1 cellular context compared by ENCODE assay signal in the genomic region with DNA sequence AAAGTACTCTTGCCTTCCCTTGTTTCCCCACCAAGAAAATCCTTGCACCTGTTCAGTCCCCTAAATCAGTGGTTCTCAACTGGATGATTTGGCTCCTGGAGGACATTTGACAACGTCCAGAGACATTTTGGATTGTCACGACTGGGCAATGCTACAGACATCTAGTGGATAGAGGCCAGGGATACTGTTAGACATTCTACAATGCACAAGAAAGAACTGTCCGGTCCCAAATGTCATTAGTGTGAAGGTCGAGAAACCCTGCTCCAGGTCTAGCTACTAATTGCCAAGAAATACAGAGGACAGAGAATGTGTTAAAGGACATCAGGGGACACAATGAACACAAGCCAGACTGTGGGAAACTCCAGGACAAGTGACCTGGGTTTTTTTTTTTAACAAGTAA.
TF ChIP-seq lines count a peak whose summit lies in the region.

No MANE protein-coding gene starts in this region.

TF ChIP-seq in H1, 55 proteins besides CTCF, POLR2A, EP300 and RAD21:
- TF ChIP-seq, protein P1, sequence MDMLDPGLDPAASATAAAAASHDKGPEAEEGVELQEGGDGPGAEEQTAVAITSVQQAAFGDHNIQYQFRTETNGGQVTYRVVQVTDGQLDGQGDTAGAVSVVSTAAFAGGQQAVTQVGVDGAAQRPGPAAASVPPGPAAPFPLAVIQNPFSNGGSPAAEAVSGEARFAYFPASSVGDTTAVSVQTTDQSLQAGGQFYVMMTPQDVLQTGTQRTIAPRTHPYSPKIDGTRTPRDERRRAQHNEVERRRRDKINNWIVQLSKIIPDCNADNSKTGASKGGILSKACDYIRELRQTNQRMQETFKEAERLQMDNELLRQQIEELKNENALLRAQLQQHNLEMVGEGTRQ (IDR thresholded peaks at IDR 0.05; ENCODE audit: low read length) = no peak
- TF ChIP-seq SUZ12 (IDR thresholded peaks at IDR 0.05; ENCODE audit: low read length) = no peak
- no peak for TF ChIP-seq CEBPB (IDR thresholded peaks at IDR 0.05; ENCODE audit: low read depth, low read length)
- TF ChIP-seq CBX8 (IDR thresholded peaks at IDR 0.05; ENCODE audit: borderline replicate concordance, low read depth, low read length) = no peak
- TF ChIP-seq, protein P2, sequence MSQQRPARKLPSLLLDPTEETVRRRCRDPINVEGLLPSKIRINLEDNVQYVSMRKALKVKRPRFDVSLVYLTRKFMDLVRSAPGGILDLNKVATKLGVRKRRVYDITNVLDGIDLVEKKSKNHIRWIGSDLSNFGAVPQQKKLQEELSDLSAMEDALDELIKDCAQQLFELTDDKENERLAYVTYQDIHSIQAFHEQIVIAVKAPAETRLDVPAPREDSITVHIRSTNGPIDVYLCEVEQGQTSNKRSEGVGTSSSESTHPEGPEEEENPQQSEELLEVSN (IDR thresholded peaks at IDR 0.05) = no peak
- no peak for TF ChIP-seq SP4 (IDR thresholded peaks at IDR 0.05; ENCODE audit: low read length)
- no peak for TF ChIP-seq YY1 (IDR thresholded peaks at IDR 0.05; ENCODE audit: low read depth, low read length)
- no peak for TF ChIP-seq SIN3A (conservative IDR thresholded peaks at IDR 0.05 in 1 of 2, IDR thresholded peaks at IDR 0.05 in 1 of 2; ENCODE audit: low read depth in 1 of 2, low read length in 2 of 2)
- no peak for TF ChIP-seq KDM4A (IDR thresholded peaks at IDR 0.05; ENCODE audit: low read depth, low read length, severe bottlenecking)
- TF ChIP-seq POU5F1 (IDR thresholded peaks at IDR 0.05; ENCODE audit: low read depth, low read length) = no peak
- TF ChIP-seq TBP (IDR thresholded peaks at IDR 0.05; ENCODE audit: low read depth, low read length) = no peak
- no peak for TF ChIP-seq SIX5 (IDR thresholded peaks at IDR 0.05; ENCODE audit: low read depth, low read length)
- no peak for TF ChIP-seq KDM5A (IDR thresholded peaks at IDR 0.05; ENCODE audit: low read length)
- TF ChIP-seq RBBP5 (IDR thresholded peaks at IDR 0.05; ENCODE audit: borderline replicate concordance, low read depth, low read length) = no peak
- no peak for TF ChIP-seq TAF1 (IDR thresholded peaks at IDR 0.05; ENCODE audit: low read depth, low read length)
- no peak for TF ChIP-seq FOSL1 (IDR thresholded peaks at IDR 0.05; ENCODE audit: insufficient read depth, low read depth, low read length)
- no peak for TF ChIP-seq SP2 (IDR thresholded peaks at IDR 0.05; ENCODE audit: low read length)
TF ChIP-seq in H1: peak in this region for 0.
